11 cellular contexts compared by ENCODE assay signal in the genomic region with DNA sequence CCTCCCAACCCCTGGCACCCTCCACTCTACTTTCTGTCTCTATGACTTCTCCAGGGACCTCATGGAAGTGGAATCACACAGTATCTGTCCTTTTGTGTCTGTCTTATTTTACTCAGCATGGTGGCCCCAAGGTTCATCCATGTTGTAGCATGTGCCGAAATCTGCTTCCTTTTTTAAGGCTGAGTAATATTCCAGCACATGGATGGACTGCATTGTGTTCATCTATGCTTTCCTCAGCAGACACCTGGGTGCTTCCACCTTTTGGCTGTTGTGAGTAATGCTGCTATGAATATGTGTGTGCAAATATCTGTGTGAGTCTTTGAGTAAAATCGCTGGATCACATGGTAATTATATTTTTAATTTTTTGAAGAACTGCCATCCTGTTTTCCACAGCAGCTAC. TPM values are rescaled to one million over a fixed set of nuclear protein-coding genes. Genes with fewer than 3 reads are reported as not detected.
DNase-seq lines count a peak whose midpoint lies in the region; ATAC-seq, FAIRE-seq and TF ChIP-seq lines count a peak whose summit lies in the region.
"Had no signal": no experiment of that assay in that cellular context is flagged by ENCODE, and none has a peak within 500 bp of the region (broad histone marks: within the 10 kb centered on the region; RNA-seq: fewer than 3 reads in every experiment).

No MANE protein-coding gene starts in this region.

- H3K9me1 ChIP-seq in K562 (ENCODE audit: control insufficient read depth, insufficient read depth, low read length), result peaks cover 11% of the 10 kb centered on the region

- H3K4me3 Mint-ChIP-seq in activated CD4-positive, alpha-beta T cell treated with anti-CD3 and anti-CD28 coated beads, Interleukin-2, amount 10 ng/mL, durations not matched to agents 24 days and 14 days, result peak overlapping the region; percentile 51
- peak overlapping the region; percentile 24 for H3K4me3 Mint-ChIP-seq in progenitor cell of endocrine pancreas (ENCODE audit: low read depth)

- H4K20me1 ChIP-seq in KMS-11 (ENCODE audit: insufficient read depth) (no peaks in the 10 kb centered on the region), K562 (replicated peaks; ENCODE audit: control insufficient read depth, insufficient read depth, low read length) (peaks cover 22% of the 10 kb centered on the region)

- no peak for FAIRE-seq in K562 (lab: Jason Lieb, UNC)

- no peak for ATAC-seq in K562

- H3K27ac ChIP-seq in KMS-11 (peak overlapping the region; percentile 88), K562 (ENCODE audit: extremely low read depth, low read depth, low read length) (no peak overlapping the region), esophagus muscularis mucosa (replicated peaks in 1 of 4) (no peak overlapping the region), tibial artery (no peak overlapping the region)

- CTCF ChIA-PET in K562 (lab: Yijun Ruan, JAX; ENCODE audit: low intra/inter-chr PET ratio), result interaction anchor here (0.8 to 0.9 kb wide), 2 partner anchors 30 to 360 kb away, joined by 3 to 4 read pairs; no protein-coding TSS in a partner anchor

- no peaks in the 10 kb centered on the region for H3K27me3 ChIP-seq in KMS-11 (ENCODE audit: insufficient read depth, low read depth)
- H3K27me3 ChIP-seq in K562 (ENCODE audit: control insufficient read depth in 2 of 2, insufficient read depth in 2 of 2, low read length in 2 of 2), result 0 out of 5 replicates have a peak, but pooled peaks cover 0 to 4% of the 10 kb centered on the region in 2 experiments
- H3K27me3 ChIP-seq in esophagus muscularis mucosa, result peaks cover 0 to 39% (median 0%) of the 10 kb centered on the region in 4 donors
- peaks cover 0 to 40% of the 10 kb centered on the region in 2 donors for H3K27me3 ChIP-seq in tibial artery

- TF ChIP-seq POLR2A in K562 (conservative IDR thresholded peaks at IDR 0.05) (no peak), esophagus muscularis mucosa (IDR thresholded peaks at IDR 0.05; ENCODE audit: low read depth) (no peak)

- H3K4me1 ChIP-seq in KMS-11 (ENCODE audit: low read depth, poor library complexity, severe bottlenecking), result peaks cover 52% of the 10 kb centered on the region
- H3K4me1 ChIP-seq in K562 (replicated peaks in 1 of 2; ENCODE audit: control insufficient read depth in 2 of 2, insufficient read depth in 2 of 2, low read length in 2 of 2), result peaks cover 13 to 73% of the 10 kb centered on the region in 2 experiments
- peaks cover 50 to 73% (median 63%) of the 10 kb centered on the region in 4 donors for H3K4me1 ChIP-seq in esophagus muscularis mucosa
- H3K4me1 ChIP-seq in tibial artery, result peaks cover 0 to 57% (median 40%) of the 10 kb centered on the region in 4 donors

- H3K4me1 Mint-ChIP-seq in activated CD4-positive, alpha-beta T cell treated with anti-CD3 and anti-CD28 coated beads, Interleukin-2, amount 10 ng/mL, durations not matched to agents 24 days and 14 days, result peaks cover 35% of the 10 kb centered on the region
- peaks cover 16% of the 10 kb centered on the region for H3K4me1 Mint-ChIP-seq in progenitor cell of endocrine pancreas (ENCODE audit: low read depth)

- H3K4me2 ChIP-seq in KMS-11 (peak overlapping the region; percentile 40), K562 (ENCODE audit: insufficient read depth, low read length) (no peak overlapping the region)

- peak overlapping the region; percentile 85 for H3K27ac Mint-ChIP-seq in activated CD4-positive, alpha-beta T cell treated with anti-CD3 and anti-CD28 coated beads, Interleukin-2, amount 10 ng/mL, durations not matched to agents 24 days and 14 days
- H3K27ac Mint-ChIP-seq in progenitor cell of endocrine pancreas, result no peak overlapping the region

- TF ChIP-seq RAD21 in K562 (CRISPR knock-in tag; conservative IDR thresholded peaks at IDR 0.05 in 1 of 2, IDR thresholded peaks at IDR 0.05 in 1 of 2), result no peak

- DNase-seq in activated CD4-positive, alpha-beta T cell treated with anti-CD3 and anti-CD28 coated beads, Interleukin-2, amount 10 ng/mL, durations not matched to agents 24 days and 14 days, result peak; percentile 69
- DNase-seq in activated CD4-positive, alpha-beta T cell treated with anti-CD3 and anti-CD28 coated beads for 1 hour, result no peak
- peak in 1 of 4 experiments; percentile 24 for DNase-seq in K562 (ENCODE audit: extremely low read depth in 1 of 4, low spot score in 3 of 4)
- no peak for DNase-seq in progenitor cell of endocrine pancreas (ENCODE audit: low spot score, unreplicated experiment)
- no peak for DNase-seq in esophagus muscularis mucosa (ENCODE audit: extremely low spot score)
- DNase-seq in tibial artery, result no peak
- DNase-seq in NCI-H748 treated with DMSO at 0.1 percent for 48 hours (lab: John Stamatoyannopoulos, UW), result no peak

- H3K4me3 ChIP-seq in KMS-11 (IDR thresholded peaks at IDR 0.05; ENCODE audit: insufficient read depth, low read depth, low read length) (no peak overlapping the region), K562 (no peak overlapping the region), esophagus muscularis mucosa (no peak overlapping the region), tibial artery (no peak overlapping the region)

- H3K9me3 ChIP-seq in K562 (replicated peaks; ENCODE audit: control insufficient read depth, insufficient read depth, low read depth, low read length) (no peaks in the 10 kb centered on the region), esophagus muscularis mucosa (no peaks in the 10 kb centered on the region), tibial artery (no peaks in the 10 kb centered on the region)

- peak; percentile 4; the same call in 1 of the 2 replicates for TF ChIP-seq CTCF in KMS-11 (conservative IDR thresholded peaks at IDR 0.05; ENCODE audit: low read depth, low read length)
- TF ChIP-seq CTCF in K562 (IDR thresholded peaks at IDR 0.05 in 2 of 3, conservative IDR thresholded peaks at IDR 0.05 in 1 of 3; ENCODE audit: insufficient read depth in 2 of 3, low read depth in 1 of 3, low read length in 3 of 3), result no peak; a peak in 1 of 6 replicates
- TF ChIP-seq CTCF in progenitor cell of endocrine pancreas (IDR thresholded peaks at IDR 0.05; ENCODE audit: unreplicated experiment), result no peak
- TF ChIP-seq CTCF in esophagus muscularis mucosa (IDR thresholded peaks at IDR 0.05), result no peak
- TF ChIP-seq CTCF in tibial artery (IDR thresholded peaks at IDR 0.05), result no peak

- in situ Hi-C loops in K562 (cut with MboI), result loop anchor here (25.0 kb wide), 1 partner anchor 136 kb away; no protein-coding TSS in a partner anchor

- BruUV-seq in K562 (replicated peaks; lab: Mats Ljungman, UMichigan), result no TSS peak

- H2AFZ ChIP-seq in KMS-11 (ENCODE audit: low read depth) (peak overlapping the region; percentile 48; the same call in 1 of the 2 replicates), K562 (ENCODE audit: low read depth, low read length) (no peak overlapping the region)

- H3K36me3 ChIP-seq in KMS-11 (ENCODE audit: insufficient read depth), result no peaks in the 10 kb centered on the region
- no peaks in the 10 kb centered on the region; the same call in 2 of the 3 replicates for H3K36me3 ChIP-seq in K562 (ENCODE audit: control insufficient read depth, insufficient read depth, low read length)
- H3K36me3 ChIP-seq in esophagus muscularis mucosa, result no peaks in the 10 kb centered on the region
- no peaks in the 10 kb centered on the region for H3K36me3 ChIP-seq in tibial artery

- H3K9ac ChIP-seq in KMS-11 (peak overlapping the region; percentile 29; the same call in 1 of the 2 replicates), K562 (ENCODE audit: insufficient read depth in 1 of 2, low read depth in 2 of 2, low read length in 2 of 2) (no peak overlapping the region)

- POLR2A ChIA-PET in K562 (lab: Yijun Ruan, JAX), result interaction anchor here (0.7 to 1.2 kb wide), 3 partner anchors 39 to 1340 kb away, joined by 3 to 5 read pairs (median 3); no protein-coding TSS in a partner anchor

- TF ChIP-seq EP300 in K562 (IDR thresholded peaks at IDR 0.05; ENCODE audit: low read length) (no peak), esophagus muscularis mucosa (IDR thresholded peaks at IDR 0.05) (no peak)

- H3K79me2 ChIP-seq in KMS-11 (ENCODE audit: insufficient read depth, low read depth), result peaks cover 30% of the 10 kb centered on the region
- H3K79me2 ChIP-seq in K562 (ENCODE audit: control insufficient read depth, insufficient read depth, low read length), result peaks cover 29% of the 10 kb centered on the region

- H3K36me3 Mint-ChIP-seq in activated CD4-positive, alpha-beta T cell treated with anti-CD3 and anti-CD28 coated beads, Interleukin-2, amount 10 ng/mL, durations not matched to agents 24 days and 14 days (ENCODE audit: low read depth), result peaks cover under 1% of the 10 kb centered on the region
- H3K36me3 Mint-ChIP-seq in progenitor cell of endocrine pancreas (ENCODE audit: insufficient read depth), result no peaks in the 10 kb centered on the region

- no peaks in the 10 kb centered on the region for H3K27me3 Mint-ChIP-seq in activated CD4-positive, alpha-beta T cell treated with anti-CD3 and anti-CD28 coated beads, Interleukin-2, amount 10 ng/mL, durations not matched to agents 24 days and 14 days
- no peaks in the 10 kb centered on the region for H3K27me3 Mint-ChIP-seq in progenitor cell of endocrine pancreas

- 72% methylated on average over 2 of the region's 2 CpGs for WGBS in K562 (ENCODE audit: insufficient coverage, low coverage, missing lambda C conversion rate)
- 78% methylated on average over 2 of the region's 2 CpGs for WGBS in esophagus muscularis mucosa

- intact Hi-C loops in activated CD4-positive, alpha-beta T cell treated with anti-CD3 and anti-CD28 coated beads, Interleukin-2, amount 10 ng/mL, durations not matched to agents 24 days and 14 days (cut with micrococcal nuclease), result loop anchor here (5.0 kb wide), 2 partner anchors 39 to 286 kb away; a partner anchor contains a TSS
- intact Hi-C loops in K562 (cut with micrococcal nuclease), result no loop called here
- intact Hi-C loops in esophagus muscularis mucosa (cut with DNase I), result loop anchor here (2.0 to 5.0 kb wide), 2 partner anchors 38 to 286 kb away; a partner anchor contains a TSS
- intact Hi-C loops in tibial artery (cut with DNase I; ENCODE audit: low total_unique reads), result no loop called here

- no peaks in the 10 kb centered on the region for H3K9me3 Mint-ChIP-seq in activated CD4-positive, alpha-beta T cell treated with anti-CD3 and anti-CD28 coated beads, Interleukin-2, amount 10 ng/mL, durations not matched to agents 24 days and 14 days
- no peaks in the 10 kb centered on the region for H3K9me3 Mint-ChIP-seq in progenitor cell of endocrine pancreas (ENCODE audit: low read depth)

RNA-seq across cellular contexts. Expression of a gene that starts 1.6 kb away (rescaled TPM):
- 157 and 162 TPM in 2 replicates for total RNA-seq in activated CD4-positive, alpha-beta T cell treated with anti-CD3 and anti-CD28 coated beads, Interleukin-2, amount 10 ng/mL, durations not matched to agents 24 days and 14 days
- total RNA-seq in K562 (2011; cell fraction: chromatin; rRNA removed; ENCODE audit: low replicate concordance), result 83.4 and 274 TPM in 2 replicates
- 193 and 201 TPM in 2 replicates for total RNA-seq in K562 (2011; cell fraction: nucleolus; rRNA removed)
- total RNA-seq in K562 (2011; cell fraction: nucleoplasm; rRNA removed), result 97.9 and 105 TPM in 2 replicates
- total RNA-seq in K562 (2014; rRNA removed), result 86.9 and 98.3 TPM in 2 replicates
- 13.8 and 22.2 TPM in 2 replicates for total RNA-seq in K562 (2014; rRNA removed; fragmentation: Illumina TruSeq; extraction: Trizol)
- 45.6 and 45.8 TPM in 2 replicates for total RNA-seq in K562 (2015; rRNA removed; fragmentation: Illumina TruSeq; extraction: Trizol)
- 108 and 124 TPM in 2 replicates for total RNA-seq in K562 (2021)
- 50.0 and 84.1 TPM in 2 replicates for polyA plus RNA-seq in K562 (2011; rRNA removed)
- polyA plus RNA-seq in K562 (2011; cell fraction: cytosol; rRNA removed), result 68.5 and 125 TPM in 2 replicates
- polyA plus RNA-seq in K562 (2011; cell fraction: nucleus; rRNA removed), result 244 and 346 TPM in 2 replicates
- polyA plus RNA-seq in K562 (2012), result 106 and 149 TPM in 2 replicates
- 37.6 and 65.2 TPM in 2 replicates for polyA plus RNA-seq in K562 (2014; fragmentation: Illumina TruSeq; extraction: Trizol)
- 1 to 10 TPM; 1.1 to 3.9 TPM for polyA plus RNA-seq in K562 (2014; fragmentation: Nextera tagmentation; extraction: Ambion mirVana)
- polyA plus RNA-seq in K562 (2014; rRNA removed), result 83.0 and 83.1 TPM in 2 replicates
- polyA minus RNA-seq in K562 (2011; rRNA and poly(A)+ RNA removed), result 29.0 and 37.5 TPM in 2 replicates
- 63.7 and 76.3 TPM in 2 replicates for polyA minus RNA-seq in K562 (2011; cell fraction: cytosol; rRNA and poly(A)+ RNA removed)
- polyA minus RNA-seq in K562 (2011; cell fraction: nucleus; rRNA and poly(A)+ RNA removed), result 42.3 and 49.5 TPM in 2 replicates
- 120 and 132 TPM in 2 replicates for total RNA-seq in progenitor cell of endocrine pancreas
- total RNA-seq in esophagus muscularis mucosa, result 100 to 1,000 TPM in 1 of 4 donors, 10 to 100 TPM in 3; 61.5 to 109 (median 83.4) TPM

RNA-seq across cellular contexts. Expression of a gene that starts 12.6 kb away (rescaled TPM):
- 0.05 TPM in 1 of 2 replicates, not detected in the other for total RNA-seq in activated CD4-positive, alpha-beta T cell treated with anti-CD3 and anti-CD28 coated beads, Interleukin-2, amount 10 ng/mL, durations not matched to agents 24 days and 14 days
- 0.18 TPM in 1 of 2 replicates, not detected in the other for total RNA-seq in K562 (2011; cell fraction: chromatin; rRNA removed; ENCODE audit: low replicate concordance)
- not detected in 2 replicates for total RNA-seq in K562 (2011; cell fraction: nucleolus; rRNA removed)
- total RNA-seq in K562 (2011; cell fraction: nucleoplasm; rRNA removed), result not detected in 2 replicates
- not detected in 2 replicates for total RNA-seq in K562 (2014; rRNA removed)
- total RNA-seq in K562 (2014; rRNA removed; fragmentation: Illumina TruSeq; extraction: Trizol), result not detected in 2 replicates
- not detected in 2 replicates for total RNA-seq in K562 (2015; rRNA removed; fragmentation: Illumina TruSeq; extraction: Trizol)
- not detected in 2 replicates for total RNA-seq in K562 (2021)
- polyA plus RNA-seq in K562 (2011; rRNA removed), result not detected in 2 replicates
- polyA plus RNA-seq in K562 (2011; cell fraction: cytosol; rRNA removed), result not detected in 2 replicates
- not detected in 2 replicates for polyA plus RNA-seq in K562 (2011; cell fraction: nucleus; rRNA removed)
- polyA plus RNA-seq in K562 (2012), result 0.01 TPM in 1 of 2 replicates, not detected in the other
- not detected in 2 replicates for polyA plus RNA-seq in K562 (2014; fragmentation: Illumina TruSeq; extraction: Trizol)
- under 1 TPM in 1 of 2 experiments, not detected in 1; 0.01 TPM for polyA plus RNA-seq in K562 (2014; fragmentation: Nextera tagmentation; extraction: Ambion mirVana)
- not detected in 2 replicates for polyA plus RNA-seq in K562 (2014; rRNA removed)
- not detected in 2 replicates for polyA minus RNA-seq in K562 (2011; rRNA and poly(A)+ RNA removed)
- not detected in 2 replicates for polyA minus RNA-seq in K562 (2011; cell fraction: cytosol; rRNA and poly(A)+ RNA removed)
- polyA minus RNA-seq in K562 (2011; cell fraction: nucleus; rRNA and poly(A)+ RNA removed), result not detected in 2 replicates
- not detected in 2 replicates for total RNA-seq in progenitor cell of endocrine pancreas
- not detected for total RNA-seq in esophagus muscularis mucosa
- total RNA-seq: LHCN-M2 had no signal
- polyA plus RNA-seq: liver had no signal

RNA-seq across cellular contexts. Expression of a gene that starts 36.6 kb away (rescaled TPM):
- not detected in 2 replicates for total RNA-seq in activated CD4-positive, alpha-beta T cell treated with anti-CD3 and anti-CD28 coated beads, Interleukin-2, amount 10 ng/mL, durations not matched to agents 24 days and 14 days
- total RNA-seq in K562 (2011; cell fraction: chromatin; rRNA removed; ENCODE audit: low replicate concordance), result not detected in 2 replicates
- total RNA-seq in K562 (2011; cell fraction: nucleolus; rRNA removed), result not detected in 2 replicates
- not detected in 2 replicates for total RNA-seq in K562 (2011; cell fraction: nucleoplasm; rRNA removed)
- total RNA-seq in K562 (2014; rRNA removed) (0.12 TPM in 1 of 2 replicates, not detected in the other), K562 (2014; rRNA removed; fragmentation: Illumina TruSeq; extraction: Trizol) (not detected in 2 replicates), K562 (2015; rRNA removed; fragmentation: Illumina TruSeq; extraction: Trizol) (not detected in 2 replicates), K562 (2021) (not detected in 2 replicates), progenitor cell of endocrine pancreas (not detected in 2 replicates), esophagus muscularis mucosa (not detected)
- polyA plus RNA-seq in K562 (2011; rRNA removed) (0.09 TPM in 1 of 2 replicates, not detected in the other), K562 (2014; fragmentation: Illumina TruSeq; extraction: Trizol) (not detected in 2 replicates), K562 (2014; fragmentation: Nextera tagmentation; extraction: Ambion mirVana) (not detected), K562 (2014; rRNA removed) (0.08 TPM in 1 of 2 replicates, not detected in the other)
- not detected in 2 replicates for polyA plus RNA-seq in K562 (2011; cell fraction: cytosol; rRNA removed)
- polyA plus RNA-seq in K562 (2011; cell fraction: nucleus; rRNA removed), result 0.40 TPM in 1 of 2 replicates, not detected in the other
- not detected in 2 replicates for polyA plus RNA-seq in K562 (2012)
- polyA minus RNA-seq in K562 (2011; rRNA and poly(A)+ RNA removed), result not detected in 2 replicates
- polyA minus RNA-seq in K562 (2011; cell fraction: cytosol; rRNA and poly(A)+ RNA removed), result not detected in 2 replicates
- polyA minus RNA-seq in K562 (2011; cell fraction: nucleus; rRNA and poly(A)+ RNA removed), result not detected in 2 replicates
- total RNA-seq: LHCN-M2, temporal lobe had no signal

RNA-seq across cellular contexts. Expression of a gene that starts 40.9 kb away (rescaled TPM):
- total RNA-seq in activated CD4-positive, alpha-beta T cell treated with anti-CD3 and anti-CD28 coated beads, Interleukin-2, amount 10 ng/mL, durations not matched to agents 24 days and 14 days, result 15.1 and 18.5 TPM in 2 replicates
- total RNA-seq in K562 (2011; cell fraction: chromatin; rRNA removed; ENCODE audit: low replicate concordance), result 10.0 and 50.7 TPM in 2 replicates
- total RNA-seq in K562 (2011; cell fraction: nucleolus; rRNA removed), result 29.3 and 41.0 TPM in 2 replicates
- total RNA-seq in K562 (2011; cell fraction: nucleoplasm; rRNA removed), result 13.9 and 21.2 TPM in 2 replicates
- total RNA-seq in K562 (2014; rRNA removed), result 12.6 and 17.3 TPM in 2 replicates
- 0.35 and 0.55 TPM in 2 replicates for total RNA-seq in K562 (2014; rRNA removed; fragmentation: Illumina TruSeq; extraction: Trizol)
- 2.6 and 2.7 TPM in 2 replicates for total RNA-seq in K562 (2015; rRNA removed; fragmentation: Illumina TruSeq; extraction: Trizol)
- total RNA-seq in K562 (2021), result 7.6 and 8.3 TPM in 2 replicates
- 2.3 and 5.5 TPM in 2 replicates for polyA plus RNA-seq in K562 (2011; rRNA removed)
- 5.7 and 16.5 TPM in 2 replicates for polyA plus RNA-seq in K562 (2011; cell fraction: cytosol; rRNA removed)
- 37.7 and 66.6 TPM in 2 replicates for polyA plus RNA-seq in K562 (2011; cell fraction: nucleus; rRNA removed)
- polyA plus RNA-seq in K562 (2012), result 6.3 and 16.5 TPM in 2 replicates
- 0.52 and 2.1 TPM in 2 replicates for polyA plus RNA-seq in K562 (2014; fragmentation: Illumina TruSeq; extraction: Trizol)
- polyA plus RNA-seq in K562 (2014; fragmentation: Nextera tagmentation; extraction: Ambion mirVana), result under 1 TPM; 0.07 to 0.18 TPM
- 6.5 and 8.1 TPM in 2 replicates for polyA plus RNA-seq in K562 (2014; rRNA removed)
- polyA minus RNA-seq in K562 (2011; rRNA and poly(A)+ RNA removed), result 0.57 and 0.91 TPM in 2 replicates
- 2.2 and 2.5 TPM in 2 replicates for polyA minus RNA-seq in K562 (2011; cell fraction: cytosol; rRNA and poly(A)+ RNA removed)
- 9.4 and 10.2 TPM in 2 replicates for polyA minus RNA-seq in K562 (2011; cell fraction: nucleus; rRNA and poly(A)+ RNA removed)
- total RNA-seq in progenitor cell of endocrine pancreas, result 32.4 and 32.5 TPM in 2 replicates
- 10 to 100 TPM; 26.6 to 43.5 (median 32.3) TPM for total RNA-seq in esophagus muscularis mucosa

RNA-seq across cellular contexts. Expression of a gene that starts 55.1 kb away (rescaled TPM):
- total RNA-seq in activated CD4-positive, alpha-beta T cell treated with anti-CD3 and anti-CD28 coated beads, Interleukin-2, amount 10 ng/mL, durations not matched to agents 24 days and 14 days, result 9.1 and 9.8 TPM in 2 replicates
- 0.09 and 0.42 TPM in 2 replicates for total RNA-seq in K562 (2011; cell fraction: chromatin; rRNA removed; ENCODE audit: low replicate concordance)
- total RNA-seq in K562 (2011; cell fraction: nucleolus; rRNA removed), result 0.13 and 0.17 TPM in 2 replicates
- 0.29 and 0.38 TPM in 2 replicates for total RNA-seq in K562 (2011; cell fraction: nucleoplasm; rRNA removed)
- 1.5 and 2.1 TPM in 2 replicates for total RNA-seq in K562 (2014; rRNA removed)
- 0.29 and 0.33 TPM in 2 replicates for total RNA-seq in K562 (2014; rRNA removed; fragmentation: Illumina TruSeq; extraction: Trizol)
- total RNA-seq in K562 (2015; rRNA removed; fragmentation: Illumina TruSeq; extraction: Trizol), result 2.0 and 2.2 TPM in 2 replicates
- 1.9 and 2.1 TPM in 2 replicates for total RNA-seq in K562 (2021)
- polyA plus RNA-seq in K562 (2011; rRNA removed), result 0.34 and 0.36 TPM in 2 replicates
- polyA plus RNA-seq in K562 (2011; cell fraction: cytosol; rRNA removed), result 0.40 and 1.3 TPM in 2 replicates
- 0.45 and 0.75 TPM in 2 replicates for polyA plus RNA-seq in K562 (2011; cell fraction: nucleus; rRNA removed)
- 2.1 and 3.8 TPM in 2 replicates for polyA plus RNA-seq in K562 (2012)
- polyA plus RNA-seq in K562 (2014; fragmentation: Illumina TruSeq; extraction: Trizol), result 0.98 and 1.7 TPM in 2 replicates
- not detected for polyA plus RNA-seq in K562 (2014; fragmentation: Nextera tagmentation; extraction: Ambion mirVana)
- 0.82 and 2.0 TPM in 2 replicates for polyA plus RNA-seq in K562 (2014; rRNA removed)
- 0.11 and 0.36 TPM in 2 replicates for polyA minus RNA-seq in K562 (2011; rRNA and poly(A)+ RNA removed)
- polyA minus RNA-seq in K562 (2011; cell fraction: cytosol; rRNA and poly(A)+ RNA removed), result 0.64 and 1.7 TPM in 2 replicates
- polyA minus RNA-seq in K562 (2011; cell fraction: nucleus; rRNA and poly(A)+ RNA removed), result 0.33 and 0.54 TPM in 2 replicates
- 0.16 and 0.17 TPM in 2 replicates for total RNA-seq in progenitor cell of endocrine pancreas
- 1 to 10 TPM; 1.6 to 3.5 (median 2.7) TPM for total RNA-seq in esophagus muscularis mucosa
- total RNA-seq: LHCN-M2 had no signal

Comparison
In these comparisons a context has a peak if more than half of its experiments do, and no peak if none do; other contexts are left out.
1. intact Hi-C loops: an anchor here in activated CD4-positive, alpha-beta T cell treated with anti-CD3 and anti-CD28 coated beads, Interleukin-2, amount 10 ng/mL, durations not matched to agents 24 days and 14 days (5.0 kb wide) and esophagus muscularis mucosa (2.0 to 5.0 kb wide); none called in K562 and tibial artery.